In the genomic region with DNA sequence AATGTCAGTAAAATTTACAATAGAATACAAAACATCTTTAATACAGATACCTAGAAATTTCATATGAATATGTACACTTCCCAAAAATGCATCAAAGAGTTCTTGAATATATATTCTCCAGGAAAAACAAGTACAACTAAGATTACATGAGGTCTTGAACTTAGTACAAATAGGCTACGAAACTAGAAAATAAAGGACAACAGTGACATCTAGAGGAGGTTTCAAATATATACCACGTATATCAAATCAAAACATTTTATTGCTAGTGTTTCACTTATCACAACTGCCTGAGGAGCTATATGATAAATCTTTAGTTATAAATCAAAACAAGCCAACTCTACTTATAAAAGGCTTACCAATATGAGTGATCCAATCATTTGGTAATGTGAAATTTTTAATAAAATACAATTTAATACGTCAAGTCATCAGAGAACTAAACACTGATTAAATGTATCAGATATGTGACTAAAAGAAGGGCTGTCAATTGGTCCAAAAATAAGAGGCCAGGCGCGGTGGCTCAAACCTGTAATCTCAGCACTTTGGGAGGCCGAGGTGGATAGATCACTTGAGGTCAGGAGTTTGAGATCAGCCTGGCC, we compare ENCODE assay signal across 8 cellular contexts. TPM values are rescaled to one million over a fixed set of nuclear protein-coding genes. Genes with fewer than 3 reads are reported as not detected.
DNase-seq lines count a peak whose midpoint lies in the region; ATAC-seq and TF ChIP-seq lines count a peak whose summit lies in the region.

No MANE protein-coding gene starts in this region.

- no peak overlapping the region for H3K4me3 ChIP-seq in BE2C (ENCODE audit: low read depth, low read length)
- no peak overlapping the region for H3K4me3 ChIP-seq in H7 (ENCODE audit: insufficient read depth, low read depth, low read length)

- H3K4me3 Mint-ChIP-seq in memory B cell = no peak overlapping the region
- no peak overlapping the region for H3K4me3 Mint-ChIP-seq in activated naive CD8-positive, alpha-beta T cell treated with anti-CD3 and anti-CD28 coated beads for 36 hours

- ATAC-seq in GM18861 (IDR thresholded peaks at IDR 0.05; ENCODE audit: unreplicated experiment) = peak; percentile 80
- ATAC-seq in HG03378 (IDR thresholded peaks at IDR 0.05; ENCODE audit: unreplicated experiment) = peak; percentile 68
- ATAC-seq in memory B cell (ENCODE audit: low read depth) = peak; percentile 47

- no peaks in the 10 kb centered on the region for H3K27me3 ChIP-seq in BE2C
- no peaks in the 10 kb centered on the region for H3K27me3 ChIP-seq in H7 (ENCODE audit: control insufficient read depth, insufficient read depth, low read length)

- no peak overlapping the region for H3K27ac Mint-ChIP-seq in memory B cell
- no peak overlapping the region for H3K27ac Mint-ChIP-seq in activated naive CD8-positive, alpha-beta T cell treated with anti-CD3 and anti-CD28 coated beads for 36 hours

- peak; percentile 20; the same call in 1 of the 2 replicates for TF ChIP-seq CTCF in BE2C (IDR thresholded peaks at IDR 0.05; ENCODE audit: low read depth, low read length)

- H3K36me3 ChIP-seq in BE2C = no peaks in the 10 kb centered on the region
- no peaks in the 10 kb centered on the region for H3K36me3 ChIP-seq in H7 (replicated peaks; ENCODE audit: control insufficient read depth, insufficient read depth, low read length)

- no peaks in the 10 kb centered on the region for H3K9me3 Mint-ChIP-seq in memory B cell
- no peaks in the 10 kb centered on the region for H3K9me3 Mint-ChIP-seq in activated naive CD8-positive, alpha-beta T cell treated with anti-CD3 and anti-CD28 coated beads for 36 hours

- H3K27me3 Mint-ChIP-seq in memory B cell = no peaks in the 10 kb centered on the region
- H3K27me3 Mint-ChIP-seq in activated naive CD8-positive, alpha-beta T cell treated with anti-CD3 and anti-CD28 coated beads for 36 hours = no peaks in the 10 kb centered on the region

- DNase-seq in BE2C (no peak), NCI-H748 (lab: John Stamatoyannopoulos, UW; ENCODE audit: unreplicated experiment) (peak; percentile 34), cerebellar cortex (ENCODE audit: low spot score) (peak; percentile 63), memory B cell (ENCODE audit: low spot score in 2 of 2) (peak in 1 of 2 donors; percentile 22), H7 (no peak)
- DNase-seq in activated naive CD8-positive, alpha-beta T cell treated with anti-CD3 and anti-CD28 coated beads for 36 hours = no peak

- peaks cover 6% of the 10 kb centered on the region for H3K36me3 Mint-ChIP-seq in memory B cell
- peaks cover 5% of the 10 kb centered on the region for H3K36me3 Mint-ChIP-seq in activated naive CD8-positive, alpha-beta T cell treated with anti-CD3 and anti-CD28 coated beads for 36 hours

- H3K4me1 Mint-ChIP-seq in memory B cell = peaks cover 4% of the 10 kb centered on the region
- H3K4me1 Mint-ChIP-seq in activated naive CD8-positive, alpha-beta T cell treated with anti-CD3 and anti-CD28 coated beads for 36 hours = peaks cover 26% of the 10 kb centered on the region

- H3K4me1 ChIP-seq in BE2C = 0 out of 2 replicates have a peak, but pooled peaks cover 3% of the 10 kb centered on the region

- no peaks in the 10 kb centered on the region for H3K9me3 ChIP-seq in BE2C

RNA-seq across cellular contexts. Expression of a gene that starts 36.6 kb away (rescaled TPM):
- 18.9 TPM for polyA plus RNA-seq in BE2C (2012; ENCODE audit: insufficient read depth, insufficient read length, low read depth)
- 10 to 100 TPM; 28.6 to 29.1 TPM for total RNA-seq in activated naive CD8-positive, alpha-beta T cell treated with anti-CD3 and anti-CD28 coated beads for 36 hours
- total RNA-seq in H7 (2014; rRNA removed; shearing (Covaris generic)) = 22.9 and 31.4 TPM in 2 replicates

RNA-seq across cellular contexts. Expression of a gene that starts 36.7 kb away (rescaled TPM):
- 117 TPM for polyA plus RNA-seq in BE2C (2012; ENCODE audit: insufficient read depth, insufficient read length, low read depth)
- total RNA-seq in activated naive CD8-positive, alpha-beta T cell treated with anti-CD3 and anti-CD28 coated beads for 36 hours = 100 to 1,000 TPM; 198 to 210 TPM
- total RNA-seq in H7 (2014; rRNA removed; shearing (Covaris generic)) = 146 and 165 TPM in 2 replicates

Comparison
In these comparisons a context has a peak if more than half of its experiments do, and no peak if none do; other contexts are left out.
1. DNase-seq: peak in NCI-H748 (single experiment) and cerebellar cortex (single experiment); none in BE2C (single experiment), activated naive CD8-positive, alpha-beta T cell treated with anti-CD3 and anti-CD28 coated beads for 36 hours (single experiment) and H7 (single experiment).
2. Peak in every context shown above with its lines, with median percentiles within 50 percentile points of each other: ATAC-seq.